17 cellular contexts compared by ENCODE assay signal in genomic region chr2:97715951-97716694, GRCh38. TPM values are rescaled to one million over a fixed set of nuclear protein-coding genes. Genes with fewer than 3 reads are reported as not detected.
DNase-seq lines count a peak whose midpoint lies in the region; ATAC-seq and TF ChIP-seq lines count a peak whose summit lies in the region.
"Had no signal": no experiment of that assay in that cellular context is flagged by ENCODE, and none has a peak within 500 bp of the region (broad histone marks: within the 10 kb centered on the region; RNA-seq: fewer than 3 reads in every experiment).

No MANE protein-coding gene starts in this region.

- H3K9me3 ChIP-seq in upper lobe of right lung: no peaks in the 10 kb centered on the region
- H3K9me3 ChIP-seq: breast epithelium, SK-N-SH, tibial nerve had no signal

- peaks cover 69% of the 10 kb centered on the region for H3K4me1 Mint-ChIP-seq in activated T-helper 17 cell treated with anti-CD3 and anti-CD28 coated beads, Interleukin-2, amount 50 U/mL, for 72 hours
- H3K4me1 Mint-ChIP-seq in naive B cell: peaks cover 43 to 62% (median 51%) of the 10 kb centered on the region in 3 donors

- peak overlapping the region; percentile 100 for H3K4me3 Mint-ChIP-seq in activated T-helper 17 cell treated with anti-CD3 and anti-CD28 coated beads, Interleukin-2, amount 50 U/mL, for 72 hours
- H3K4me3 Mint-ChIP-seq in naive B cell: peak overlapping the region in 3 of 8 donors; percentile 2 to 80 (median 2)
- H3K4me3 Mint-ChIP-seq: HFFc6, memory B cell had no signal

- intact Hi-C loops in left cardiac atrium (cut with DNase I) (loop anchor here in 1 of 2 donors (10.0 kb wide), 1 partner anchor 669 kb away; no protein-coding TSS in a partner anchor), Right ventricle myocardium superior (cut with DNase I) (no loop called here), upper lobe of right lung (cut with DNase I) (no loop called here)

- DNase-seq in left cardiac atrium (peak; percentile 6), Right ventricle myocardium superior (no peak), naive B cell (no peak), upper lobe of right lung (peak; percentile 49), AG20443 (ENCODE audit: low spot score) (no peak), COR-L47 (lab: John Stamatoyannopoulos, UW) (no peak)
- DNase-seq in activated CD4-positive, CD25-positive, alpha-beta regulatory T cell (lab: John Stamatoyannopoulos, UW): no peak
- DNase-seq: foreskin melanocyte, HFFc6, NCI-H1092 treated with DMSO at 0.1 percent for 48 hours, NCI-H226, SK-N-SH, WERI-Rb-1 had no signal

- peak overlapping the region; percentile 100 for H3K27ac Mint-ChIP-seq in activated T-helper 17 cell treated with anti-CD3 and anti-CD28 coated beads, Interleukin-2, amount 50 U/mL, for 72 hours
- H3K27ac Mint-ChIP-seq in naive B cell: peak overlapping the region in 4 of 6 donors; percentile 4 to 80 (median 44)
- H3K27ac Mint-ChIP-seq: HFFc6, memory B cell had no signal

- no peaks in the 10 kb centered on the region for H3K9me3 Mint-ChIP-seq in activated T-helper 17 cell treated with anti-CD3 and anti-CD28 coated beads, Interleukin-2, amount 50 U/mL, for 72 hours
- H3K9me3 Mint-ChIP-seq in naive B cell: no peaks in the 10 kb centered on the region
- H3K9me3 Mint-ChIP-seq: HFFc6, memory B cell had no signal

- no peaks in the 10 kb centered on the region for H3K27me3 ChIP-seq in upper lobe of right lung
- H3K27me3 ChIP-seq: breast epithelium, tibial nerve had no signal

- ATAC-seq in left cardiac atrium: no peak
- no peak for ATAC-seq in Right ventricle myocardium superior (ENCODE audit: poor library complexity)
- ATAC-seq in activated T-helper 17 cell treated with anti-CD3 and anti-CD28 coated beads, Interleukin-2, amount 50 U/mL, for 72 hours (replicated peaks): no peak
- no peak for ATAC-seq in naive B cell (ENCODE audit: low read depth in 2 of 2)
- no peak for ATAC-seq in upper lobe of right lung

- H3K36me3 ChIP-seq in upper lobe of right lung: no peaks in the 10 kb centered on the region
- H3K36me3 ChIP-seq: breast epithelium, tibial nerve, WERI-Rb-1 had no signal

- H3K27ac ChIP-seq in upper lobe of right lung: no peak overlapping the region
- H3K27ac ChIP-seq: breast epithelium, tibial nerve, WERI-Rb-1 had no signal

- no peak for TF ChIP-seq CTCF in upper lobe of right lung (IDR thresholded peaks at IDR 0.05)

- H3K4me3 ChIP-seq in upper lobe of right lung: no peak overlapping the region
- H3K4me3 ChIP-seq: breast epithelium, tibial nerve had no signal

- no peaks in the 10 kb centered on the region for H3K27me3 Mint-ChIP-seq in activated T-helper 17 cell treated with anti-CD3 and anti-CD28 coated beads, Interleukin-2, amount 50 U/mL, for 72 hours
- H3K27me3 Mint-ChIP-seq in naive B cell: no peaks in the 10 kb centered on the region
- H3K27me3 Mint-ChIP-seq: memory B cell had no signal

- peaks cover 79% of the 10 kb centered on the region for H3K36me3 Mint-ChIP-seq in activated T-helper 17 cell treated with anti-CD3 and anti-CD28 coated beads, Interleukin-2, amount 50 U/mL, for 72 hours (ENCODE audit: low read depth)
- H3K36me3 Mint-ChIP-seq in naive B cell: no peaks in the 10 kb centered on the region
- H3K36me3 Mint-ChIP-seq: memory B cell had no signal

- no peaks in the 10 kb centered on the region for H3K4me1 ChIP-seq in upper lobe of right lung
- H3K4me1 ChIP-seq: breast epithelium, tibial nerve had no signal

RNA-seq across cellular contexts. Expression of gene ZAP70, which starts 2.7 kb away (rescaled TPM):
- 1 to 10 TPM; 1.6 to 2.6 TPM for total RNA-seq in left cardiac atrium
- total RNA-seq in Right ventricle myocardium superior: 0.70 TPM
- total RNA-seq in activated T-helper 17 cell treated with anti-CD3 and anti-CD28 coated beads, Interleukin-2, amount 50 U/mL, for 72 hours: 100 to 1,000 TPM; 176 to 233 TPM
- 1 to 10 TPM; 1.6 to 3.6 (median 2.6) TPM for polyA plus RNA-seq in naive B cell (ENCODE audit: low read depth in 6 of 6)
- 10.2 TPM for total RNA-seq in upper lobe of right lung
- total RNA-seq: HFFc6 had no signal

RNA-seq across cellular contexts. Expression of gene C2orf92, which starts 46.6 kb away (rescaled TPM):
- total RNA-seq in left cardiac atrium (1 to 10 TPM; 2.7 to 3.9 TPM), Right ventricle myocardium superior (1.2 TPM), upper lobe of right lung (14.4 TPM)
- 10 to 100 TPM; 12.0 to 51.2 TPM for total RNA-seq in activated T-helper 17 cell treated with anti-CD3 and anti-CD28 coated beads, Interleukin-2, amount 50 U/mL, for 72 hours
- 1 to 10 TPM in 2 of 6 donors, under 1 TPM in 1, not detected in 3; 0.60 to 2.5 (median 1.3) TPM for polyA plus RNA-seq in naive B cell (ENCODE audit: low read depth in 6 of 6)

RNA-seq across cellular contexts. Expression of gene ACTR1B, which starts 52.3 kb away (rescaled TPM):
- total RNA-seq in left cardiac atrium: 10 to 100 TPM; 51.0 to 65.3 TPM
- total RNA-seq in Right ventricle myocardium superior: 54.5 TPM
- total RNA-seq in activated T-helper 17 cell treated with anti-CD3 and anti-CD28 coated beads, Interleukin-2, amount 50 U/mL, for 72 hours: 100 to 1,000 TPM in 1 of 2 donors, 10 to 100 TPM in 1; 68.7 to 148 TPM
- polyA plus RNA-seq in naive B cell (ENCODE audit: low read depth in 6 of 6): 10 to 100 TPM in 4 of 6 donors, 1 to 10 TPM in 2; 8.7 to 13.9 (median 10.8) TPM
- 60.7 TPM for total RNA-seq in upper lobe of right lung

Comparison
In these comparisons a context has a peak if more than half of its experiments do, and no peak if none do; other contexts are left out.
1. DNase-seq: peak in left cardiac atrium (single experiment) and upper lobe of right lung (single experiment); none in Right ventricle myocardium superior (single experiment), naive B cell (single experiment), AG20443 (single experiment), COR-L47 (single experiment) and activated CD4-positive, CD25-positive, alpha-beta regulatory T cell (0 of 4).
2. RNA of gene ZAP70, which starts 2.7 kb away (total RNA-seq): 176 to 233 TPM in activated T-helper 17 cell treated with anti-CD3 and anti-CD28 coated beads, Interleukin-2, amount 50 U/mL, for 72 hours; 10.2 TPM in upper lobe of right lung (single experiment), 1.6 to 2.6 TPM in left cardiac atrium and 0.70 TPM in Right ventricle myocardium superior (single experiment); every median in the first group is over 10 times any median in the second.